8 cellular contexts compared by ENCODE assay signal in the genomic region with DNA sequence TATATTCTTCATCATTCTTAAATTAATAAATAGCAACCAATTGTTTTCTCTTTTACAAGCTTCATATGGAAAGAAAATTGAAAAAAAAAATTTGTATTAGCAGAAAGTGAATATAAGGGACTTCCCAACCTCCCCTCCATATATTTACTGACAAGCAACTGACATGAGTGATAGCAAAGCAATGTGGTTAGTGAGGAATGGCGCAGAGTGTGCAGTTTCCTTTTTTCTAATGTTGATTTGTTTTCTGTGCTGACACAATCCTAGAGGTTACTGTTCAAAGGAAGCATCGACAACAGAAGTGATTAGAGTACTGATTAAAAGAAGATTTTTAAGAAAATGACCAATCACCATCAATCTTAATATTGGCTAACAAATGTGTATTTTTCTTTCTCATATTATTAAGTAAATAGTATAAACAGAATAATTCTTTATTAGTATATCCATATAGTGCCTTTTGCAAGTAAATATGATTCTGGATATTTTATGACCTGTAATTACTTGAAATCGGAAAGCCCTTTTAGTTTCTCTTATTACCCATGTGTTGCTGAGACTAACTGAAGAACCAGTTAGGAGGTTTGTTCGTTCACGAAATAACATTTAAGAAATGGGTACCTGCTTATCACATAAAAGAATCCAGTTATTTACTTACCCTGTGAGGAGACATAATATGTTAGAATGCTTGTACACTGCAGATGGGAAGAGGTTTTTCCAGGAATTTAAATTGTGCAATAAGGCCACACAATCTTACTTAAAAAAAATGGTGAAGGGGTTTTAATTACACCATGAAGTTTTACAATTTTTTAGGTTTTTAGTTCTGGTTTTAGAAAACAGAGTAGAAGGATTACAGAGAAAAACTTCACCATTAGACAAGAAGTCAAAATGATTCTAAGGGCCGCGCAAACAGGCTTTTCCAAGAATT. TPM values are rescaled to one million over a fixed set of nuclear protein-coding genes. Genes with fewer than 3 reads are reported as not detected.
DNase-seq lines count a peak whose midpoint lies in the region; ATAC-seq, FAIRE-seq and TF ChIP-seq lines count a peak whose summit lies in the region.

No MANE protein-coding gene starts in this region.

- H3K36me3 Mint-ChIP-seq in natural killer cell: peaks cover 13% of the 10 kb centered on the region

- H3K4me3 Mint-ChIP-seq in natural killer cell: peak overlapping the region; percentile 99

- peak overlapping the region; percentile 91 to 95 for H3K27ac Mint-ChIP-seq in natural killer cell

- H3K9me3 Mint-ChIP-seq in natural killer cell: no peaks in the 10 kb centered on the region

- no peak for TF ChIP-seq CTCF in coronary artery (IDR thresholded peaks at IDR 0.05)
- no peak for TF ChIP-seq CTCF in natural killer cell (IDR thresholded peaks at IDR 0.05)

- peak; percentile 28 for DNase-seq in Daoy (ENCODE audit: low read depth)
- DNase-seq in NOMO-1 (lab: John Stamatoyannopoulos, UW; ENCODE audit: unreplicated experiment in 2 of 2): peak; percentile 55 to 88
- no peak for DNase-seq in coronary artery (ENCODE audit: low spot score)
- no peak for DNase-seq in natural killer cell
- DNase-seq in GM19239 (ENCODE audit: insufficient read length, low spot score): no peak
- no peak for DNase-seq in head of caudate nucleus
- no peak for DNase-seq in NCI-H2029 (lab: John Stamatoyannopoulos, UW)

- no peak for FAIRE-seq in GM19239 (lab: Jason Lieb, UNC)

- no peaks in the 10 kb centered on the region for H3K27me3 Mint-ChIP-seq in natural killer cell (ENCODE audit: low read depth in 2 of 2)

- ATAC-seq in natural killer cell (no peak), HG03135 (IDR thresholded peaks at IDR 0.05; ENCODE audit: unreplicated experiment) (no peak)

- peak overlapping the region; percentile 70 for H3K4me3 ChIP-seq in coronary artery

- intact Hi-C loops in natural killer cell (cut with micrococcal nuclease): loop anchor here (2.0 kb wide), 1 partner anchor 241 kb away; no protein-coding TSS in a partner anchor
- intact Hi-C loops in head of caudate nucleus (cut with DNase I): no loop called here

- peak overlapping the region; percentile 87 to 88 for H3K27ac ChIP-seq in coronary artery

- peaks cover 79 to 83% of the 10 kb centered on the region in 2 donors for H3K4me1 Mint-ChIP-seq in natural killer cell

RNA-seq across cellular contexts. Expression of gene PTGER4, which starts 1.4 kb away (rescaled TPM):
- total RNA-seq in Daoy (2014; rRNA removed; shearing (Covaris generic)): 4.5 and 6.9 TPM in 2 replicates
- total RNA-seq in natural killer cell: 100 to 1,000 TPM; 112 to 126 (median 117) TPM

Comparison
In these comparisons a context has a peak if more than half of its experiments do, and no peak if none do; other contexts are left out.
1. DNase-seq: peak in Daoy (single experiment) and NOMO-1 (2 of 2); none in coronary artery (single experiment), natural killer cell (single experiment), GM19239 (single experiment), head of caudate nucleus (0 of 42) and NCI-H2029 (single experiment).
2. RNA of gene PTGER4, which starts 1.4 kb away (total RNA-seq): 112 to 126 TPM in natural killer cell; 4.5 to 6.9 TPM in Daoy; every median in the first group is over 10 times any median in the second.